8 cellular contexts compared by ENCODE assay signal in the genomic region with DNA sequence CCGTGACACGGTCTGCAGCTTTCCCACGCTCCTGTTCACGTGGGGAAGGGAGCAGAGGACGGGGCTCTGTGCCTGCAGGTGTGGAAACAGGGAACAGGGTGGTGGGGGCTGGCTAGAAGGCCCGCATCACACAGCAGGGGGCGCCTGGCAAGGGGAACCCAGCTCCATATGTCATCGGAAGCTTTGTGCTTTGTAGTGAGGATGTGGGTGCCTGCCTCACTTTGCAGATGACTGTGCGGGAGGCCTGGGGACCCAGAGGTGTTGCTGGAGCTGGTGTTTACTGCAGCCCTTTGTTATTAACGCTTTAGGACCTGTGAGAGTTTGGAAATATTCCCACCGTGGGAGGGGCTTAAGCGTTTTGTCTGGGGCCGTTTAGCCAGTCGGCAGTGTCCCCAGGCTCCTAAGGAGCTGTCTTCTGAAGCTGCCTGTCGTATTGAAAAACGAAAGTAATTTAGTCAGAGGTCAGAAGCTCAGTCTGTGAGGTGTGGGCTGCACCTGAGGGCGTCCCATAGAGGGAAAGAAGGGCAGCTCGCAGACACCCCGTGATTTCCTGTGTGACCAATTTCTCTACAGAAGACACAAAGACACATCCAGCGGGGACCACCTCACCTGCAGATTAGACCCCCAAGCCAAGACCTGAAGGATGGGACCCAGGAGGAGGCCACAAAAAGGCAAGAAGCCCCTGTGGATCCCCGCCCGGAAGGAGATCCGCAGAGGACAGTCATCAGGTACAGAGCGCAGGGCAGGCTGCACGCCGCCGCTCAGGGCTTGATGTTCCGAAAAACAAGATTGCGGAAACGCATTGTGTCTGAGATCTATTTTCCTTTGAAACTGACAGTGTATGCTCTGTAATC. TPM values are rescaled to one million over a fixed set of nuclear protein-coding genes. Genes with fewer than 3 reads are reported as not detected.
A peak's percentile ranks its signal among the peaks of the same experiment; 100 is the strongest.
DNase-seq lines count a peak whose midpoint lies in the region; ATAC-seq lines count a peak whose summit lies in the region.

No MANE protein-coding gene starts in this region.

- 0 out of 2 replicates have a peak, but pooled peaks cover 5% of the 10 kb centered on the region for H4K20me1 ChIP-seq in BLaER1
- no peaks in the 10 kb centered on the region for H4K20me1 ChIP-seq in GM23248 (ENCODE audit: insufficient read depth)

- peaks cover 74% of the 10 kb centered on the region for H3K36me3 ChIP-seq in BLaER1
- peaks cover 5% of the 10 kb centered on the region; the same call in 1 of the 2 replicates for H3K36me3 ChIP-seq in GM23248 (ENCODE audit: low read depth)

- WGBS in GM23248 (ENCODE audit: low coverage in 1 of 2, low lambda C conversion rate in 2 of 2, missing lambda C conversion rate in 2 of 2), 2 experiments, result 78 to 80% methylated on average over 30 of the region's 30 CpGs

- H3K9me2 ChIP-seq in GM23248 (ENCODE audit: insufficient read depth), result no peaks in the 10 kb centered on the region

- H3K27me3 Mint-ChIP-seq in natural killer cell treated with Interleukin-12 subunit alpha and Interleukin-12 subunit beta and Interleukin-15 and Interleukin-18, amount 100 ng/mL, for 72 hours, result no peaks in the 10 kb centered on the region

- peak; percentile 29 for DNase-seq in KG1 (lab: John Stamatoyannopoulos, UW)
- peak; percentile 78 for DNase-seq in activated T-cell treated with anti-CD3 and anti-CD28 coated beads for 24 hours (ENCODE audit: low read depth)
- peak; percentile 87 for DNase-seq in natural killer cell treated with Interleukin-12 subunit alpha and Interleukin-12 subunit beta and Interleukin-15 and Interleukin-18, amount 100 ng/mL, for 72 hours (ENCODE audit: low spot score)
- DNase-seq in NCI-H446 (lab: John Stamatoyannopoulos, UW), result no peak
- DNase-seq in COLO829 (ENCODE audit: low spot score), result no peak
- no peak for DNase-seq in GM23248

- peak overlapping the region; percentile 82 for H3K4me3 Mint-ChIP-seq in natural killer cell treated with Interleukin-12 subunit alpha and Interleukin-12 subunit beta and Interleukin-15 and Interleukin-18, amount 100 ng/mL, for 72 hours

- peaks cover 15% of the 10 kb centered on the region; the same call in 1 of the 2 replicates for H3K79me2 ChIP-seq in GM23248 (ENCODE audit: insufficient read depth)

- H3K27me3 ChIP-seq in BLaER1 (no peaks in the 10 kb centered on the region), GM23248 (replicated peaks; ENCODE audit: insufficient read depth) (no peaks in the 10 kb centered on the region)

- H3K4me3 ChIP-seq in BLaER1, result peak overlapping the region; percentile 37; the same call in 1 of the 2 replicates
- no peak overlapping the region for H3K4me3 ChIP-seq in GM23248

- H3K9me3 ChIP-seq in BLaER1 (peaks cover 3% of the 10 kb centered on the region), GM23248 (ENCODE audit: low read depth) (no peaks in the 10 kb centered on the region)

- peak overlapping the region; percentile 83 for H3K27ac Mint-ChIP-seq in natural killer cell treated with Interleukin-12 subunit alpha and Interleukin-12 subunit beta and Interleukin-15 and Interleukin-18, amount 100 ng/mL, for 72 hours

- H3K4me2 ChIP-seq in BLaER1 (peak overlapping the region; percentile 80), GM23248 (ENCODE audit: unreplicated experiment) (no peak overlapping the region)

- peaks cover 29% of the 10 kb centered on the region for H3K4me1 ChIP-seq in BLaER1
- H3K4me1 ChIP-seq in GM23248 (ENCODE audit: insufficient read depth), result no peaks in the 10 kb centered on the region

- no peaks in the 10 kb centered on the region for H3F3A ChIP-seq in GM23248 (ENCODE audit: insufficient read depth)

- H3K27ac ChIP-seq in BLaER1 (peak overlapping the region; percentile 58), GM23248 (no peak overlapping the region)

- no peaks in the 10 kb centered on the region for H3K36me3 Mint-ChIP-seq in natural killer cell treated with Interleukin-12 subunit alpha and Interleukin-12 subunit beta and Interleukin-15 and Interleukin-18, amount 100 ng/mL, for 72 hours

- ATAC-seq in GM19455 (IDR thresholded peaks at IDR 0.05; ENCODE audit: unreplicated experiment), result peak; percentile 84
- ATAC-seq in natural killer cell treated with Interleukin-12 subunit alpha and Interleukin-12 subunit beta and Interleukin-15 and Interleukin-18, amount 100 ng/mL, for 72 hours, result peak; percentile 96 to 97

- H3K9ac ChIP-seq in BLaER1, result peak overlapping the region; percentile 52; the same call in 1 of the 2 replicates
- no peak overlapping the region for H3K9ac ChIP-seq in GM23248

- no peaks in the 10 kb centered on the region for H3K9me3 Mint-ChIP-seq in natural killer cell treated with Interleukin-12 subunit alpha and Interleukin-12 subunit beta and Interleukin-15 and Interleukin-18, amount 100 ng/mL, for 72 hours

- peaks cover 17 to 20% of the 10 kb centered on the region in 2 donors for H3K4me1 Mint-ChIP-seq in natural killer cell treated with Interleukin-12 subunit alpha and Interleukin-12 subunit beta and Interleukin-15 and Interleukin-18, amount 100 ng/mL, for 72 hours (ENCODE audit: low read depth in 2 of 2)

- in situ Hi-C loops in GM23248 (cut with MboI), result no loop called here

- H2AFZ ChIP-seq in GM23248, result no peak overlapping the region

RNA-seq across cellular contexts. Expression of a gene that starts 9.1 kb away (rescaled TPM):
- 10 to 100 TPM; 34.1 to 55.8 TPM for total RNA-seq in natural killer cell treated with Interleukin-12 subunit alpha and Interleukin-12 subunit beta and Interleukin-15 and Interleukin-18, amount 100 ng/mL, for 72 hours
- total RNA-seq in GM23248 (2014; rRNA removed; shearing (Covaris generic)), result 131 and 136 TPM in 2 replicates
- polyA plus RNA-seq in GM23248 (2016; fragmentation: Nextera tagmentation; extraction: Ambion mirVana), result 101 and 104 TPM in 2 replicates

RNA-seq across cellular contexts. Expression of a gene that starts 18.6 kb away (rescaled TPM):
- total RNA-seq in natural killer cell treated with Interleukin-12 subunit alpha and Interleukin-12 subunit beta and Interleukin-15 and Interleukin-18, amount 100 ng/mL, for 72 hours, result 10 to 100 TPM; 19.9 to 22.0 TPM
- 5.2 and 5.7 TPM in 2 replicates for total RNA-seq in GM23248 (2014; rRNA removed; shearing (Covaris generic))
- 4.3 and 4.5 TPM in 2 replicates for polyA plus RNA-seq in GM23248 (2016; fragmentation: Nextera tagmentation; extraction: Ambion mirVana)

RNA-seq across cellular contexts. Expression of a gene that starts 18.6 kb away (rescaled TPM):
- 100 to 1,000 TPM; 188 to 310 TPM for total RNA-seq in natural killer cell treated with Interleukin-12 subunit alpha and Interleukin-12 subunit beta and Interleukin-15 and Interleukin-18, amount 100 ng/mL, for 72 hours
- total RNA-seq in GM23248 (2014; rRNA removed; shearing (Covaris generic)), result 134 and 142 TPM in 2 replicates
- 145 and 148 TPM in 2 replicates for polyA plus RNA-seq in GM23248 (2016; fragmentation: Nextera tagmentation; extraction: Ambion mirVana)

RNA-seq across cellular contexts. Expression of a gene that starts 25.5 kb away (rescaled TPM):
- total RNA-seq in natural killer cell treated with Interleukin-12 subunit alpha and Interleukin-12 subunit beta and Interleukin-15 and Interleukin-18, amount 100 ng/mL, for 72 hours, result 10 to 100 TPM in 1 of 2 donors, 1 to 10 TPM in 1; 9.5 to 20.8 TPM
- 5.4 TPM in 2 replicates for total RNA-seq in GM23248 (2014; rRNA removed; shearing (Covaris generic))
- 0.86 and 0.88 TPM in 2 replicates for polyA plus RNA-seq in GM23248 (2016; fragmentation: Nextera tagmentation; extraction: Ambion mirVana)

RNA-seq across cellular contexts. Expression of a gene that starts 42.0 kb away (rescaled TPM):
- total RNA-seq in natural killer cell treated with Interleukin-12 subunit alpha and Interleukin-12 subunit beta and Interleukin-15 and Interleukin-18, amount 100 ng/mL, for 72 hours, result not detected
- total RNA-seq in GM23248 (2014; rRNA removed; shearing (Covaris generic)), result not detected in 2 replicates
- not detected in 2 replicates for polyA plus RNA-seq in GM23248 (2016; fragmentation: Nextera tagmentation; extraction: Ambion mirVana)

Comparison
In these comparisons a context has a peak if more than half of its experiments do, and no peak if none do; other contexts are left out.
1. DNase-seq: peak in KG1 (single experiment), activated T-cell treated with anti-CD3 and anti-CD28 coated beads for 24 hours (single experiment) and natural killer cell treated with Interleukin-12 subunit alpha and Interleukin-12 subunit beta and Interleukin-15 and Interleukin-18, amount 100 ng/mL, for 72 hours (single experiment); none in NCI-H446 (0 of 2), COLO829 (single experiment) and GM23248 (single experiment).